In genomic region chr17:57080708-57081107, GRCh38 we compare ENCODE assay signal across 2 cellular contexts.
TF ChIP-seq lines count a peak whose summit lies in the region.

No MANE protein-coding gene starts in this region.

TF ChIP-seq in A549, 52 proteins besides CTCF, POLR2A, EP300 and RAD21 (continued from another document):
- TF ChIP-seq FOSB (CRISPR knock-in tag; IDR thresholded peaks at IDR 0.05) = no peak
- TF ChIP-seq NR3C1 (IDR thresholded peaks at IDR 0.05) = no peak
- TF ChIP-seq POLR2AphosphoS2 (conservative IDR thresholded peaks at IDR 0.05; ENCODE audit: low read length) = no peak
- TF ChIP-seq BHLHE40 (IDR thresholded peaks at IDR 0.05; ENCODE audit: low read depth, low read length) = no peak

TF ChIP-seq in IMR-90, 13 proteins besides CTCF, POLR2A, EP300 and RAD21 (continued from another document):
- TF ChIP-seq SMC3 (IDR thresholded peaks at IDR 0.05; ENCODE audit: low read depth, low read length) (no peak), ELK1 (IDR thresholded peaks at IDR 0.05; ENCODE audit: borderline replicate concordance, low read depth, low read length) (no peak), MXI1 (IDR thresholded peaks at IDR 0.05; ENCODE audit: borderline replicate concordance, low read depth, low read length) (no peak), BHLHE40 (IDR thresholded peaks at IDR 0.05; ENCODE audit: low read depth, low read length) (no peak), USF2 (IDR thresholded peaks at IDR 0.05; ENCODE audit: low read depth, low read length) (no peak), NFE2L2 (IDR thresholded peaks at IDR 0.05; ENCODE audit: low read depth, low read length) (no peak), RFX5 (IDR thresholded peaks at IDR 0.05; ENCODE audit: low read depth, low read length) (no peak), RCOR1 (IDR thresholded peaks at IDR 0.05; ENCODE audit: insufficient replicate concordance, low read length) (no peak), FOS (IDR thresholded peaks at IDR 0.05; ENCODE audit: low read depth, low read length) (no peak)
